ENCODE assay signal across 11 cellular contexts in genomic region chr12:68319988-68320623, GRCh38. TPM values are rescaled to one million over a fixed set of nuclear protein-coding genes. Genes with fewer than 3 reads are reported as not detected.
DNase-seq lines count a peak whose midpoint lies in the region; ATAC-seq and TF ChIP-seq lines count a peak whose summit lies in the region.
"Had no signal": no experiment of that assay in that cellular context is flagged by ENCODE, and none has a peak within 500 bp of the region (broad histone marks: within the 10 kb centered on the region; RNA-seq: fewer than 3 reads in every experiment).

No MANE protein-coding gene starts in this region.

- no peak for ATAC-seq in stimulated activated memory B cell treated with anti-CD40 and anti-IgM and Interleukin-4, amounts not matched to agents 10 μg/mL and 1 μg/mL and 100 μg/mL, for 72 hours
- no peak for ATAC-seq in HG03025 (IDR thresholded peaks at IDR 0.05; ENCODE audit: low FRiP score, unreplicated experiment)
- ATAC-seq: HepG2 had no signal

- H3K4me3 ChIP-seq in fibroblast of pulmonary artery (replicated peaks; ENCODE audit: low read depth, low read length), result no peak overlapping the region
- H3K4me3 ChIP-seq: psoas muscle had no signal

- H3K27me3 Mint-ChIP-seq in nephron (ENCODE audit: low read depth) (no peaks in the 10 kb centered on the region), immature natural killer cell (ENCODE audit: low read depth in 3 of 3) (no peaks in the 10 kb centered on the region)
- no peaks in the 10 kb centered on the region for H3K27me3 Mint-ChIP-seq in stimulated activated memory B cell treated with anti-CD40 and anti-IgM and Interleukin-4, amounts not matched to agents 10 μg/mL and 1 μg/mL and 100 μg/mL, for 72 hours
- H3K27me3 Mint-ChIP-seq: activated B cell treated with CpG ODN at 0.5 μM for 24 hours had no signal

- peaks cover 12% of the 10 kb centered on the region for H3K36me3 Mint-ChIP-seq in nephron (ENCODE audit: low read depth)
- peaks cover 6% of the 10 kb centered on the region for H3K36me3 Mint-ChIP-seq in stimulated activated memory B cell treated with anti-CD40 and anti-IgM and Interleukin-4, amounts not matched to agents 10 μg/mL and 1 μg/mL and 100 μg/mL, for 72 hours
- peaks cover 5 to 16% (median 7%) of the 10 kb centered on the region in 3 donors for H3K36me3 Mint-ChIP-seq in immature natural killer cell

- H3K4me1 Mint-ChIP-seq in nephron (peaks cover 17% of the 10 kb centered on the region), immature natural killer cell (no peaks in the 10 kb centered on the region)
- no peaks in the 10 kb centered on the region for H3K4me1 Mint-ChIP-seq in stimulated activated memory B cell treated with anti-CD40 and anti-IgM and Interleukin-4, amounts not matched to agents 10 μg/mL and 1 μg/mL and 100 μg/mL, for 72 hours
- H3K4me1 Mint-ChIP-seq: activated B cell treated with CpG ODN at 0.5 μM for 24 hours had no signal

- peak overlapping the region; percentile 79 to 97 (median 85) for H3K27ac Mint-ChIP-seq in nephron
- no peak overlapping the region for H3K27ac Mint-ChIP-seq in stimulated activated memory B cell treated with anti-CD40 and anti-IgM and Interleukin-4, amounts not matched to agents 10 μg/mL and 1 μg/mL and 100 μg/mL, for 72 hours
- no peak overlapping the region for H3K27ac Mint-ChIP-seq in immature natural killer cell
- H3K27ac Mint-ChIP-seq: activated B cell treated with CpG ODN at 0.5 μM for 24 hours had no signal

- DNase-seq in A172 (ENCODE audit: low spot score), result peak; percentile 8
- peak; percentile 24 for DNase-seq in M059J (ENCODE audit: low read depth)
- DNase-seq in fibroblast of pulmonary artery (ENCODE audit: low read depth), result peak; percentile 92
- DNase-seq in immature natural killer cell, result no peak
- no peak for DNase-seq in ureter (ENCODE audit: low spot score)
- DNase-seq: activated B cell treated with CpG ODN at 0.5 μM for 24 hours, psoas muscle had no signal

- H3K9me3 Mint-ChIP-seq in nephron, result no peaks in the 10 kb centered on the region
- H3K9me3 Mint-ChIP-seq in stimulated activated memory B cell treated with anti-CD40 and anti-IgM and Interleukin-4, amounts not matched to agents 10 μg/mL and 1 μg/mL and 100 μg/mL, for 72 hours, result no peaks in the 10 kb centered on the region
- H3K9me3 Mint-ChIP-seq in immature natural killer cell, result no peaks in the 10 kb centered on the region
- H3K9me3 Mint-ChIP-seq: activated B cell treated with CpG ODN at 0.5 μM for 24 hours had no signal

- TF ChIP-seq CTCF in fibroblast of pulmonary artery (IDR thresholded peaks at IDR 0.05; ENCODE audit: low read length, missing control alignments) (no peak), nephron (IDR thresholded peaks at IDR 0.05; ENCODE audit: unreplicated experiment in 3 of 3) (no peak)

- H3K4me3 Mint-ChIP-seq in nephron (no peak overlapping the region), immature natural killer cell (no peak overlapping the region)
- no peak overlapping the region for H3K4me3 Mint-ChIP-seq in stimulated activated memory B cell treated with anti-CD40 and anti-IgM and Interleukin-4, amounts not matched to agents 10 μg/mL and 1 μg/mL and 100 μg/mL, for 72 hours
- H3K4me3 Mint-ChIP-seq: activated B cell treated with CpG ODN at 0.5 μM for 24 hours had no signal

RNA-seq across cellular contexts. Expression of gene MDM1, which starts 12.1 kb away (rescaled TPM):
- total RNA-seq in A172 (2014; rRNA removed; shearing (Covaris generic)), result 15.2 and 23.0 TPM in 2 replicates
- total RNA-seq in M059J (2014; rRNA removed; shearing (Covaris generic)), result 7.6 and 10.1 TPM in 2 replicates
- polyA plus RNA-seq in immature natural killer cell, result 10 to 100 TPM; 13.6 to 19.8 (median 17.3) TPM
- total RNA-seq in ureter, result 24.7 TPM

Comparison
In these comparisons a context has a peak if more than half of its experiments do, and no peak if none do; other contexts are left out.
1. DNase-seq: peak in A172 (single experiment), M059J (single experiment) and fibroblast of pulmonary artery (single experiment); none in immature natural killer cell (0 of 3) and ureter (single experiment).
2. H3K27ac Mint-ChIP-seq: peak in nephron (3 of 3); none in stimulated activated memory B cell treated with anti-CD40 and anti-IgM and Interleukin-4, amounts not matched to agents 10 μg/mL and 1 μg/mL and 100 μg/mL, for 72 hours (single experiment) and immature natural killer cell (0 of 6).